ENCODE assay signal across 34 cellular contexts in the genomic region with DNA sequence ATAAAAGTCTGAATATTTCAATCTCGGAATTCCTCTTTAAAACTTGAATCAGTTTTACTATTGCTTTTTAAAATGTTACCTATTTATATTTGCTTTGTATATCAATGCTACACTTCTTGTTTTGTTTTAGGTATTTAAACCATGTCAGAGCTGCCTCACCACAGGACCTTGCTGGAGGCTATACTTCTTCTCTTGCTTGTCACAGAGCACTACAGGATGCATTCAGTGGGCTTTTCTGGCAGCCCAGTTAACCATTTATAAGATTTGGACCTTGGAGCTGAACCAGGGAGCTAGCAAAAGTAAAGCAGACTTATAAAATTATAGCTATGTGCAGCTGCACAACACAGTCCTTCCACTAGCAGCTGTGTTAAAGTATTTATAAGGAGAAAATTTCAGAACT. TPM values are rescaled to one million over a fixed set of nuclear protein-coding genes. Genes with fewer than 3 reads are reported as not detected.
DNase-seq lines count a peak whose midpoint lies in the region; ATAC-seq and TF ChIP-seq lines count a peak whose summit lies in the region.
"Had no signal": no experiment of that assay in that cellular context is flagged by ENCODE, and none has a peak within 500 bp of the region (broad histone marks: within the 10 kb centered on the region; RNA-seq: fewer than 3 reads in every experiment).

No MANE protein-coding gene starts in this region.

- no peaks in the 10 kb centered on the region for H3K9me3 Mint-ChIP-seq in activated T-cell treated with anti-CD3 and anti-CD28 coated beads, Interleukin-2, amount 50 U/mL, for 4 hours
- H3K9me3 Mint-ChIP-seq: activated naive CD8-positive, alpha-beta T cell treated with anti-CD3 and anti-CD28 coated beads for 36 hours; activated T-cell treated with anti-CD3 and anti-CD28 coated beads, Interleukin-2, amount 50 U/mL, for 24 hours; CD8-positive, alpha-beta T cell; nephron progenitor cell had no signal

- peak overlapping the region; percentile 10 for H3K4me2 ChIP-seq in Karpas-422 (ENCODE audit: low read depth, low read length, poor library complexity, severe bottlenecking)
- H3K4me2 ChIP-seq: KMS-11, smooth muscle cell had no signal

- CTCF ChIA-PET in GM10248 (lab: Yijun Ruan, JAX), result interaction anchor here (1.6 kb wide), 1 partner anchor 13 kb away, joined by 5 read pairs; the partner anchor contains the start of genes SLC38A6 and TRMT5

- no peak for ATAC-seq in activated T-cell treated with anti-CD3 and anti-CD28 coated beads, Interleukin-2, amount 50 U/mL, for 4 hours
- no peak for ATAC-seq in HG02623 (IDR thresholded peaks at IDR 0.05; ENCODE audit: unreplicated experiment)
- ATAC-seq: CD8-positive, alpha-beta T cell; stimulated activated naive CD8-positive, alpha-beta T cell treated with anti-CD3 and anti-CD28 coated beads, Interleukin-15, Interleukin-2, amounts not matched to agents 100 U/mL and 50 U/mL, for 24 hours had no signal

- no peaks in the 10 kb centered on the region for H4K20me1 ChIP-seq in Karpas-422 (ENCODE audit: insufficient read depth, low read depth, low read length)

- H3K9me3 ChIP-seq in Karpas-422 (ENCODE audit: low read length) (no peaks in the 10 kb centered on the region), SK-N-MC (ENCODE audit: low read depth, low read length) (no peaks in the 10 kb centered on the region)
- H3K9me3 ChIP-seq: ascending aorta, BE2C, colonic mucosa, ovary, testis, uterus had no signal

- peaks cover 7% of the 10 kb centered on the region for H3K36me3 Mint-ChIP-seq in activated T-cell treated with anti-CD3 and anti-CD28 coated beads, Interleukin-2, amount 50 U/mL, for 4 hours (ENCODE audit: insufficient read depth)

- TF ChIP-seq CTCF in GM10248 (IDR thresholded peaks at IDR 0.05; ENCODE audit: control extremely low read depth, extremely low read depth, low read depth, missing control alignments), result no peak

- peaks cover 2% of the 10 kb centered on the region for H3K4me1 Mint-ChIP-seq in activated T-cell treated with anti-CD3 and anti-CD28 coated beads, Interleukin-2, amount 50 U/mL, for 4 hours (ENCODE audit: low read depth)

- H3K27ac ChIP-seq in Karpas-422 (ENCODE audit: low read length), result peak overlapping the region; percentile 68
- H3K27ac ChIP-seq in SK-N-MC, result peak overlapping the region; percentile 73
- H3K27ac ChIP-seq: cardiac muscle cell, colonic mucosa, HL-60, KMS-11, ovary, testis, uterus, VCaP had no signal

- DNase-seq in Karpas-422 (no peak), SK-N-MC (ENCODE audit: low read depth, low spot score) (no peak), islet precursor cell (peak; percentile 57), renal cortical epithelial cell (ENCODE audit: low read depth) (peak; percentile 80), GM10248 (ENCODE audit: extremely low spot score) (no peak)
- DNase-seq in activated T-cell treated with anti-CD3 and anti-CD28 coated beads, Interleukin-2, amount 50 U/mL, for 4 hours, result no peak
- DNase-seq: ACHN; activated CD4-positive, alpha-beta T cell treated with anti-CD3 and anti-CD28 coated beads for 48 hours; activated gamma-delta T cell; activated naive CD8-positive, alpha-beta T cell treated with anti-CD3 and anti-CD28 coated beads for 36 hours; activated T-cell treated with anti-CD3 and anti-CD28 coated beads, Interleukin-2, amount 50 U/mL, for 24 hours; BE2C; CD8-positive, alpha-beta T cell; colonic mucosa; effector CD4-positive, alpha-beta T cell; NCI-H1436; NCI-H2081 treated with DMSO at 0.1 percent for 48 hours; NCI-H446; NCI-H774; nephron progenitor cell; ovary; retina; stimulated activated CD4-positive, alpha-beta T cell treated with anti-CD3 and anti-CD28 coated beads, Interleukin-1b, Interleukin-23, amount 100 ng/mL, for 48 hours; stimulated activated naive CD8-positive, alpha-beta T cell treated with anti-CD3 and anti-CD28 coated beads, Interleukin-15, Interleukin-2, amounts not matched to agents 100 U/mL and 50 U/mL, for 24 hours; T1000; testis; uterus had no signal

- H3K4me3 ChIP-seq in Karpas-422 (ENCODE audit: low read length) (no peak overlapping the region), SK-N-MC (no peak overlapping the region; the same call in 1 of the 2 replicates)
- H3K4me3 ChIP-seq: ascending aorta, cardiac muscle cell, colonic mucosa, ovary, smooth muscle cell, testis, uterus had no signal

- H2AFZ ChIP-seq in Karpas-422 (ENCODE audit: low read length), result no peak overlapping the region

- H3K27me3 ChIP-seq in Karpas-422 (ENCODE audit: low read length), result no peaks in the 10 kb centered on the region
- H3K27me3 ChIP-seq: ascending aorta, BE2C, cardiac muscle cell, colonic mucosa, ovary, testis, uterus had no signal

- no peaks in the 10 kb centered on the region for H3K27me3 Mint-ChIP-seq in activated T-cell treated with anti-CD3 and anti-CD28 coated beads, Interleukin-2, amount 50 U/mL, for 4 hours (ENCODE audit: low read depth)
- H3K27me3 Mint-ChIP-seq: activated naive CD8-positive, alpha-beta T cell treated with anti-CD3 and anti-CD28 coated beads for 36 hours; activated T-cell treated with anti-CD3 and anti-CD28 coated beads, Interleukin-2, amount 50 U/mL, for 24 hours had no signal

- H3K9me2 ChIP-seq in Karpas-422 (replicated peaks; ENCODE audit: insufficient read depth, low read length), result no peaks in the 10 kb centered on the region

- H3K9ac ChIP-seq in Karpas-422 (ENCODE audit: low read length), result no peak overlapping the region
- H3K9ac ChIP-seq in SK-N-MC (ENCODE audit: insufficient read length), result no peak overlapping the region
- H3K9ac ChIP-seq: KMS-11 had no signal

- H3K36me3 ChIP-seq in Karpas-422 (ENCODE audit: insufficient read depth, low read length), result 0 out of 2 replicates have a peak, but pooled peaks cover 3% of the 10 kb centered on the region
- peaks cover 3% of the 10 kb centered on the region; the same call in 1 of the 2 replicates for H3K36me3 ChIP-seq in SK-N-MC (ENCODE audit: insufficient read depth, low read length)
- H3K36me3 ChIP-seq: ascending aorta, cardiac muscle cell, colonic mucosa, ovary, uterus had no signal

- POLR2A ChIA-PET in GM10248 (lab: Yijun Ruan, JAX), result no interaction called here

- peaks cover 40% of the 10 kb centered on the region for H3K79me2 ChIP-seq in Karpas-422 (ENCODE audit: low read length)

- peaks cover 68% of the 10 kb centered on the region for H3K4me1 ChIP-seq in Karpas-422 (ENCODE audit: low read length)
- H3K4me1 ChIP-seq: ascending aorta, BE2C, colonic mucosa, testis, uterus had no signal

- no peak overlapping the region for H3K4me3 Mint-ChIP-seq in activated T-cell treated with anti-CD3 and anti-CD28 coated beads, Interleukin-2, amount 50 U/mL, for 4 hours
- H3K4me3 Mint-ChIP-seq: activated naive CD8-positive, alpha-beta T cell treated with anti-CD3 and anti-CD28 coated beads for 36 hours; activated T-cell treated with anti-CD3 and anti-CD28 coated beads, Interleukin-2, amount 50 U/mL, for 24 hours; CD8-positive, alpha-beta T cell; nephron progenitor cell had no signal

RNA-seq across cellular contexts. Expression of gene TRMT5, which starts 12.8 kb away (rescaled TPM):
- total RNA-seq in Karpas-422 (2014; rRNA removed; shearing (Covaris generic); ENCODE audit: low replicate concordance), result 30.5 and 31.3 TPM in 2 replicates
- 11.6 and 28.5 TPM in 2 replicates for total RNA-seq in renal cortical epithelial cell
- total RNA-seq in activated T-cell treated with anti-CD3 and anti-CD28 coated beads, Interleukin-2, amount 50 U/mL, for 4 hours, result 10 to 100 TPM; 14.8 to 20.5 (median 20.0) TPM

RNA-seq across cellular contexts. Expression of gene SLC38A6, which starts 12.9 kb away (rescaled TPM):
- 96.8 and 141 TPM in 2 replicates for total RNA-seq in Karpas-422 (2014; rRNA removed; shearing (Covaris generic); ENCODE audit: low replicate concordance)
- total RNA-seq in renal cortical epithelial cell, result 25.9 and 34.7 TPM in 2 replicates
- 1 to 10 TPM; 2.9 to 3.8 (median 3.3) TPM for total RNA-seq in activated T-cell treated with anti-CD3 and anti-CD28 coated beads, Interleukin-2, amount 50 U/mL, for 4 hours

Comparison
In these comparisons a context has a peak if more than half of its experiments do, and no peak if none do; other contexts are left out.
1. DNase-seq: peak in islet precursor cell (single experiment) and renal cortical epithelial cell (single experiment); none in Karpas-422 (single experiment), SK-N-MC (single experiment), GM10248 (single experiment) and activated T-cell treated with anti-CD3 and anti-CD28 coated beads, Interleukin-2, amount 50 U/mL, for 4 hours (single experiment).